In the genomic region with DNA sequence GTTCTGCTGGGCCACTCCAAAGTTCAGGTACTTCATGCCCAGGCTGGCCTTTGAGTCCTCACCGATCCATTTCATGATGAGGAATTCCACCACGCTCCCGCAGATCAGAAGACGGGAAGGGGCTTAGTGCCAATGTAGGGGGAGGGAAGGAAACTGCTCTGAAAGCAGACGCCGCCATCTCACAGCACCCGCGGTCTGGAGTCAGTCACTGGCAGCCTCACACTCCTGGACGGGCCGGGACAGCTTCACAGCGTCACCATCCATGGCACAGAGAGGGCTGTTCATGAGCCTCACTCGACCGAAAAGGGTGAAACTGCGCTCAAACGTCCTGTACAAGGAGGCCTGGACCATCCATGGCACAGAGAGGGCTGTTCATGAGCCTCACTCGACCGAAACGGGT, we compare ENCODE assay signal across 10 cellular contexts.
"Had no signal": no experiment of that assay in that cellular context is flagged by ENCODE, and none has a peak within 500 bp of the region (broad histone marks: within the 10 kb centered on the region; RNA-seq: fewer than 3 reads in every experiment).

No MANE protein-coding gene starts in this region.

- ATAC-seq: mucosa of descending colon; naive thymus-derived CD8-positive, alpha-beta T cell had no signal

- H3K27ac ChIP-seq: dorsolateral prefrontal cortex, skin epidermis, tibial nerve had no signal

- H3K4me3 ChIP-seq: dorsolateral prefrontal cortex, mucosa of descending colon, skin epidermis, tibial nerve had no signal

- H3K9me3 ChIP-seq: mucosa of descending colon, tibial nerve had no signal

- H3K4me1 ChIP-seq: tibial nerve had no signal

- DNase-seq: activated B cell treated with CpG ODN at 0.5 μM for 24 hours; activated CD4-positive, alpha-beta T cell treated with anti-CD3 and anti-CD28 coated beads, Interleukin-2, amount 10 ng/mL, durations not matched to agents 24 days and 14 days; amygdala; hippocampal formation; mammary epithelial cell; naive thymus-derived CD8-positive, alpha-beta T cell had no signal

- H3K27me3 ChIP-seq: tibial nerve had no signal
